ENCODE assay signal across 25 cellular contexts in the genomic region with DNA sequence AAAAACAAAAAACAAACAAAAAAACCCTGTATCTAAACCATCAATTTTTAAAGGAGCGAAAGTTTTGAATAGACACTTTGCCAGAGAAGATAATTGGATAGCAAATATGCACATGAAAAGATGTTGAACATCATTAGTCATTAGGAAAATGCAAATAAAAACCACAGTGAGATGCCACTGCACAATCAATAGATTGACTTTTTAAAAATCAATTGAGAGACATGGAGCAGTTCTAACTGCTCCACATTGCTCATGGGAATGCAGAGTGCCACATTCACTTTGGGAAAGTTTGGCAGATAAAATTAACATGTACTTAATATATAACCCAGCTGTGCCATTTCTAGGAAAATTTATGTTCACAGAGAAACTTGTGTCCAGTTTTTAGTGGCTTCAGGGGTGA. TPM values are rescaled to one million over a fixed set of nuclear protein-coding genes. Genes with fewer than 3 reads are reported as not detected.
A peak's percentile ranks its signal among the peaks of the same experiment; 100 is the strongest.
DNase-seq lines count a peak whose midpoint lies in the region; ATAC-seq and TF ChIP-seq lines count a peak whose summit lies in the region.
"Had no signal": no experiment of that assay in that cellular context is flagged by ENCODE, and none has a peak within 500 bp of the region (broad histone marks: within the 10 kb centered on the region; RNA-seq: fewer than 3 reads in every experiment).

No MANE protein-coding gene starts in this region.

- POLR2A ChIA-PET in activated CD4-positive, alpha-beta T cell treated with anti-CD3 and anti-CD28 coated beads, Interleukin-2, amount 10 ng/mL, durations not matched to agents 7 days and 5 days (lab: Charles Lee): no interaction called here

- H3K27ac Mint-ChIP-seq in activated CD4-positive, alpha-beta T cell treated with anti-CD3 and anti-CD28 coated beads, Interleukin-2, amount 10 ng/mL, durations not matched to agents 24 days and 14 days: peak overlapping the region; percentile 22
- no peak overlapping the region for H3K27ac Mint-ChIP-seq in activated CD4-positive, alpha-beta T cell treated with anti-CD3 and anti-CD28 coated beads, Interleukin-2, amount 10 ng/mL, durations not matched to agents 7 days and 5 days
- H3K27ac Mint-ChIP-seq in activated naive CD8-positive, alpha-beta T cell treated with anti-CD3 and anti-CD28 coated beads, Interleukin-2, amount 50 U/mL, for 24 hours: peak overlapping the region; percentile 72
- peak overlapping the region; percentile 38 to 45 for H3K27ac Mint-ChIP-seq in natural killer cell

- intact Hi-C loops in activated CD4-positive, alpha-beta T cell treated with anti-CD3 and anti-CD28 coated beads, Interleukin-2, amount 10 ng/mL, durations not matched to agents 24 days and 14 days (cut with micrococcal nuclease): loop anchor here (1.0 kb wide), 1 partner anchor 13 kb away; a partner anchor contains a TSS
- intact Hi-C loops in natural killer cell (cut with micrococcal nuclease): no loop called here

- no peak for TF ChIP-seq CTCF in natural killer cell (IDR thresholded peaks at IDR 0.05)

- peaks cover 20% of the 10 kb centered on the region for H3K4me1 Mint-ChIP-seq in activated CD4-positive, alpha-beta T cell treated with anti-CD3 and anti-CD28 coated beads, Interleukin-2, amount 10 ng/mL, durations not matched to agents 24 days and 14 days
- peaks cover 22% of the 10 kb centered on the region for H3K4me1 Mint-ChIP-seq in activated CD4-positive, alpha-beta T cell treated with anti-CD3 and anti-CD28 coated beads, Interleukin-2, amount 10 ng/mL, durations not matched to agents 7 days and 5 days
- H3K4me1 Mint-ChIP-seq in activated naive CD8-positive, alpha-beta T cell treated with anti-CD3 and anti-CD28 coated beads, Interleukin-2, amount 50 U/mL, for 24 hours: peaks cover 57% of the 10 kb centered on the region
- H3K4me1 Mint-ChIP-seq in natural killer cell: peaks cover 21 to 25% of the 10 kb centered on the region in 2 donors
- H3K4me1 Mint-ChIP-seq: CD14-positive monocyte, H9 had no signal

- CTCF ChIA-PET in activated CD4-positive, alpha-beta T cell treated with anti-CD3 and anti-CD28 coated beads, Interleukin-2, amount 10 ng/mL, durations not matched to agents 7 days and 5 days (lab: Charles Lee): interaction anchor here (3.0 kb wide), 1 partner anchor 13 kb away, joined by 9 read pairs; a partner anchor contains a TSS

- H3K9me3 Mint-ChIP-seq in activated CD4-positive, alpha-beta T cell treated with anti-CD3 and anti-CD28 coated beads, Interleukin-2, amount 10 ng/mL, durations not matched to agents 24 days and 14 days: no peaks in the 10 kb centered on the region
- H3K9me3 Mint-ChIP-seq in activated CD4-positive, alpha-beta T cell treated with anti-CD3 and anti-CD28 coated beads, Interleukin-2, amount 10 ng/mL, durations not matched to agents 7 days and 5 days: no peaks in the 10 kb centered on the region
- H3K9me3 Mint-ChIP-seq in activated naive CD8-positive, alpha-beta T cell treated with anti-CD3 and anti-CD28 coated beads, Interleukin-2, amount 50 U/mL, for 24 hours: no peaks in the 10 kb centered on the region
- no peaks in the 10 kb centered on the region for H3K9me3 Mint-ChIP-seq in natural killer cell
- H3K9me3 Mint-ChIP-seq: CD14-positive monocyte, H9 had no signal

- ATAC-seq in GM19463 (IDR thresholded peaks at IDR 0.05; ENCODE audit: unreplicated experiment) (peak; percentile 12), natural killer cell (no peak)
- no peak for ATAC-seq in activated naive CD8-positive, alpha-beta T cell treated with anti-CD3 and anti-CD28 coated beads, Interleukin-2, amount 50 U/mL, for 24 hours
- ATAC-seq: lower lobe of right lung, upper lobe of right lung had no signal

- H3K27me3 Mint-ChIP-seq in activated CD4-positive, alpha-beta T cell treated with anti-CD3 and anti-CD28 coated beads, Interleukin-2, amount 10 ng/mL, durations not matched to agents 24 days and 14 days: no peaks in the 10 kb centered on the region
- H3K27me3 Mint-ChIP-seq in activated CD4-positive, alpha-beta T cell treated with anti-CD3 and anti-CD28 coated beads, Interleukin-2, amount 10 ng/mL, durations not matched to agents 7 days and 5 days: no peaks in the 10 kb centered on the region
- no peaks in the 10 kb centered on the region for H3K27me3 Mint-ChIP-seq in activated naive CD8-positive, alpha-beta T cell treated with anti-CD3 and anti-CD28 coated beads, Interleukin-2, amount 50 U/mL, for 24 hours
- no peaks in the 10 kb centered on the region for H3K27me3 Mint-ChIP-seq in natural killer cell (ENCODE audit: low read depth in 2 of 2)
- H3K27me3 Mint-ChIP-seq: naive B cell had no signal

- no peak overlapping the region for H3K4me3 Mint-ChIP-seq in activated CD4-positive, alpha-beta T cell treated with anti-CD3 and anti-CD28 coated beads, Interleukin-2, amount 10 ng/mL, durations not matched to agents 24 days and 14 days
- H3K4me3 Mint-ChIP-seq in activated CD4-positive, alpha-beta T cell treated with anti-CD3 and anti-CD28 coated beads, Interleukin-2, amount 10 ng/mL, durations not matched to agents 7 days and 5 days: no peak overlapping the region
- no peak overlapping the region for H3K4me3 Mint-ChIP-seq in activated naive CD8-positive, alpha-beta T cell treated with anti-CD3 and anti-CD28 coated beads, Interleukin-2, amount 50 U/mL, for 24 hours
- H3K4me3 Mint-ChIP-seq in natural killer cell: no peak overlapping the region
- H3K4me3 Mint-ChIP-seq: CD14-positive monocyte, H9, naive B cell had no signal

- no peak for DNase-seq in activated CD4-positive, alpha-beta T cell treated with anti-CD3 and anti-CD28 coated beads, Interleukin-2, amount 10 ng/mL, durations not matched to agents 24 days and 14 days
- DNase-seq in activated CD4-positive, alpha-beta T cell treated with anti-CD3 and anti-CD28 coated beads, Interleukin-2, amount 10 ng/mL, durations not matched to agents 7 days and 5 days: no peak
- DNase-seq in activated naive CD8-positive, alpha-beta T cell treated with anti-CD3 and anti-CD28 coated beads, Interleukin-2, amount 50 U/mL, for 24 hours: no peak
- DNase-seq in natural killer cell (no peak), cerebellum (ENCODE audit: low spot score) (no peak), AG20443 (ENCODE audit: low spot score) (no peak), anterior cingulate cortex (lab: John Stamatoyannopoulos, UW) (no peak)
- DNase-seq: 8988T; activated CD8-positive, alpha-beta memory T cell treated with anti-CD3 and anti-CD28 coated beads, Interleukin-2, amount 50 U/mL, for 4 hours; activated effector memory CD4-positive, alpha-beta T cell treated with anti-CD3 and anti-CD28 coated beads, Interleukin-2, amount 50 U/mL, for 16 hours; H9; lower lobe of right lung; midbrain; naive B cell; NCI-H1092; NCI-H187 treated with DMSO at 0.1 percent for 48 hours; NCI-H2171 treated with DMSO at 0.1 percent for 48 hours; NCI-H510A treated with DMSO at 0.1 percent for 48 hours; occipital lobe; T1000; upper lobe of right lung had no signal

- peaks cover 74% of the 10 kb centered on the region for H3K36me3 Mint-ChIP-seq in activated CD4-positive, alpha-beta T cell treated with anti-CD3 and anti-CD28 coated beads, Interleukin-2, amount 10 ng/mL, durations not matched to agents 24 days and 14 days (ENCODE audit: low read depth)
- H3K36me3 Mint-ChIP-seq in activated CD4-positive, alpha-beta T cell treated with anti-CD3 and anti-CD28 coated beads, Interleukin-2, amount 10 ng/mL, durations not matched to agents 7 days and 5 days (ENCODE audit: low read depth): peaks cover 53% of the 10 kb centered on the region
- peaks cover 67% of the 10 kb centered on the region for H3K36me3 Mint-ChIP-seq in activated naive CD8-positive, alpha-beta T cell treated with anti-CD3 and anti-CD28 coated beads, Interleukin-2, amount 50 U/mL, for 24 hours (ENCODE audit: low read depth)
- H3K36me3 Mint-ChIP-seq in natural killer cell: peaks cover 24% of the 10 kb centered on the region

RNA-seq across cellular contexts. Expression of a gene that starts 12.7 kb away (rescaled TPM):
- total RNA-seq in activated CD4-positive, alpha-beta T cell treated with anti-CD3 and anti-CD28 coated beads, Interleukin-2, amount 10 ng/mL, durations not matched to agents 24 days and 14 days: 255 and 268 TPM in 2 replicates
- 100 to 1,000 TPM; 114 to 115 TPM for total RNA-seq in activated CD4-positive, alpha-beta T cell treated with anti-CD3 and anti-CD28 coated beads, Interleukin-2, amount 10 ng/mL, durations not matched to agents 7 days and 5 days
- total RNA-seq in natural killer cell (10 to 100 TPM; 31.6 to 37.7 (median 33.2) TPM), cerebellum (74.7 TPM)

RNA-seq across cellular contexts. Expression of a gene that starts 13.2 kb away (rescaled TPM):
- 29.7 and 30.1 TPM in 2 replicates for total RNA-seq in activated CD4-positive, alpha-beta T cell treated with anti-CD3 and anti-CD28 coated beads, Interleukin-2, amount 10 ng/mL, durations not matched to agents 24 days and 14 days
- 10 to 100 TPM; 43.6 to 48.9 TPM for total RNA-seq in activated CD4-positive, alpha-beta T cell treated with anti-CD3 and anti-CD28 coated beads, Interleukin-2, amount 10 ng/mL, durations not matched to agents 7 days and 5 days
- total RNA-seq in natural killer cell: 10 to 100 TPM; 61.9 to 77.5 (median 70.0) TPM
- 109 TPM for total RNA-seq in cerebellum

RNA-seq across cellular contexts. Expression of a gene that starts 39.1 kb away (rescaled TPM):
- 0.95 and 1.7 TPM in 2 replicates for total RNA-seq in activated CD4-positive, alpha-beta T cell treated with anti-CD3 and anti-CD28 coated beads, Interleukin-2, amount 10 ng/mL, durations not matched to agents 24 days and 14 days
- total RNA-seq in activated CD4-positive, alpha-beta T cell treated with anti-CD3 and anti-CD28 coated beads, Interleukin-2, amount 10 ng/mL, durations not matched to agents 7 days and 5 days: 1 to 10 TPM in 1 of 2 experiments, under 1 TPM in 1; 0.45 to 1.1 TPM
- total RNA-seq in natural killer cell: not detected
- 0.64 TPM for total RNA-seq in cerebellum
- total RNA-seq: H9, K562, M059J had no signal
